ENCODE assay signal across 1 cellular context in the genomic region with DNA sequence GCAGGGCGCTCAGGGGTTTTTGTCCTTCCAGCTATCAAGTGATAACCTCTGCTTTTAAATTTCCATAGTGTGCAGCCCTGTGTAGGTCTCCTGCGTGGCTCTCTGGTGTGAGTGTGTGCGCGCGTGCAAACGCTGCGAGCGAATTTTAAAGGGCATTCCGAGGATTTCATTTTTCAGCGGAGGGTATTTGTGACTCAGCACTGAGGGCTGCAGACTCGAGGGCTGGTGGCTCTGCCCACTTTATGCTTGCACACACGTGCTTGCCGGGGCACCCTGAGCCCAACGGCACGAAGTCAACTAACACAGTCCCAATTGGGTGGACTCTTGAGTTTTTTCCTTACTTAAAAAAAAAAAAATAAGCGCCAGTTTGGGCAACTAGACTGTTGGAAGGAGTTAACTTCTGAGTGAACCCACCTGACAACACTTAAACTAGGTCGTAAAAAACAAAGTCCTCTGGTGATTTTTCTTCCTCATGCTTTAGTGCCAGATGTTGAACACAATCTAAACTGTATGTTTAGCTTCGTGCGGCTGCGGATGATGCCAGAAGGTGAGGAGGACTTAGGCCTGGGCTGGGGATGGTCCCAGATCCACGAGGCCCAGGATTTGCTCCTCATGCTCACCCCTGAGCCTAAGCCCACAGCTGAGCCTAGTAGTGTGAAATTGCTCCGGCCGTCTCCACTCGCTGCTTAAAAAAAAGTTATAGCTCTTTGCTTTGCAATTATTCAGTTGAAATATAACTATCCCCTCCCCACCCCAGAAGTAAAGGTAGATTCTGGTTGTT.
TF ChIP-seq lines count a peak whose summit lies in the region.

No MANE protein-coding gene starts in this region.

TF ChIP-seq in GM12878, 131 proteins besides CTCF, POLR2A, EP300 and RAD21 (continued from another document):
- TF ChIP-seq, protein P1, sequence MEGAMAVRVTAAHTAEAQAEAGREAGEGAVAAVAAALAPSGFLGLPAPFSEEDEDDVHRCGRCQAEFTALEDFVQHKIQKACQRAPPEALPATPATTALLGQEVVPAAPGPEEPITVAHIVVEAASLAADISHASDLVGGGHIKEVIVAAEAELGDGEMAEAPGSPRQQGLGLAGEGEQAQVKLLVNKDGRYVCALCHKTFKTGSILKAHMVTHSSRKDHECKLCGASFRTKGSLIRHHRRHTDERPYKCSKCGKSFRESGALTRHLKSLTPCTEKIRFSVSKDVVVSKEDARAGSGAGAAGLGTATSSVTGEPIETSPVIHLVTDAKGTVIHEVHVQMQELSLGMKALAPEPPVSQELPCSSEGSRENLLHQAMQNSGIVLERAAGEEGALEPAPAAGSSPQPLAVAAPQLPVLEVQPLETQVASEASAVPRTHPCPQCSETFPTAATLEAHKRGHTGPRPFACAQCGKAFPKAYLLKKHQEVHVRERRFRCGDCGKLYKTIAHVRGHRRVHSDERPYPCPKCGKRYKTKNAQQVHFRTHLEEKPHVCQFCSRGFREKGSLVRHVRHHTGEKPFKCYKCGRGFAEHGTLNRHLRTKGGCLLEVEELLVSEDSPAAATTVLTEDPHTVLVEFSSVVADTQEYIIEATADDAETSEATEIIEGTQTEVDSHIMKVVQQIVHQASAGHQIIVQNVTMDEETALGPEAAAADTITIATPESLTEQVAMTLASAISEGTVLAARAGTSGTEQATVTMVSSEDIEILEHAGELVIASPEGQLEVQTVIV (IDR thresholded peaks at IDR 0.05; ENCODE audit: borderline replicate concordance, partially characterized antibody): no peak
